In the genomic region with DNA sequence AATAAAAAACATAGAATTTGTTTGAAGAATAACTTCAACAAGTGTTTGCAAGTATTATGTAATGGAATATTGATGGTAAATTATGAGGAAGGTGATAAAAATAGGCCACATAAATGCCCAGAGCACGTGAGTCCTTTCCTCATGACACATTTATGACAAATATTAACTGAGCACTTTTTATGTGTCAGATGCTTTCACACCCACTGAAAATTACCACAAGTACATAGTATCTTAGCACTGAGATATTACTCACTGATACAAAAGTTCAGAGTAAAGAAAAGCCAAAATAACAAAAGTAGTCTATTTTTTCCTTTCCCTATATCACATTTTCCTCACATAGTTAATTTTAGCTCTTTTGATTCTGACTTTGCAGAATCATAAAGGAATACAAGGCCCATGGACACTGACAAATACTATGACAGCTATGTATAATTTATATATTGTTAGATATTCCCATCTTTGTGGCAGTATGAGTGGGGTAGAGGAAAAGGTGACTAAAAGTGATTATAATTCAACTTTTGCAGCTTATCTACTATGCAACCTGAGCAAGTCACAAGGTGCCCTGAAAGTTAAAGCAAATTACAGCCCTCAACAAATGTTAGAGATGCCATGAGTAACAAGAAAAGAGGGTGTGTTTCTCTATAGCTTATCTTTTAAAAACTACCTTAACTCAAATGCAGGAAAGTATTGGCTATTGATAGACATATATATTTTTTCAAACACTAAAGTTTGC, we compare ENCODE assay signal across 34 cellular contexts.
"Had no signal": no experiment of that assay in that cellular context is flagged by ENCODE, and none has a peak within 500 bp of the region (broad histone marks: within the 10 kb centered on the region; RNA-seq: fewer than 3 reads in every experiment).

No MANE protein-coding gene starts in this region.

- H3K27me3 ChIP-seq: ascending aorta, breast epithelium, dorsolateral prefrontal cortex, esophagus muscularis mucosa, foreskin keratinocyte, gastrocnemius medialis, heart left ventricle had no signal

- H3K36me3 ChIP-seq: ascending aorta, breast epithelium, esophagus muscularis mucosa, gastrocnemius medialis, heart left ventricle, WERI-Rb-1 had no signal

- H3K4me1 ChIP-seq: ascending aorta, breast epithelium, esophagus muscularis mucosa, foreskin keratinocyte, gastrocnemius medialis, heart left ventricle had no signal

- H3K27me3 Mint-ChIP-seq: activated CD4-positive, alpha-beta memory T cell treated with anti-CD3 and anti-CD28 coated beads, Interleukin-2, amount 10 ng/mL, durations not matched to agents 7 days and 5 days; activated CD4-positive, alpha-beta T cell treated with anti-CD3 and anti-CD28 coated beads, Interleukin-2, amount 10 ng/mL, durations not matched to agents 7 days and 5 days; activated naive CD8-positive, alpha-beta T cell; activated T-cell treated with anti-CD3 and anti-CD28 coated beads, Interleukin-2, amount 50 U/mL, for 24 hours; brain; central memory CD8-positive, alpha-beta T cell; dendritic cell treated with granulocyte-macrophage colony-stimulating factor and Interleukin-4, amounts not matched to agents 40 ng/mL and 50 ng/mL, for 4 days; T-helper 17 cell had no signal

- H3K9me3 Mint-ChIP-seq: activated B cell treated with CpG ODN at 0.5 μM for 24 hours; activated CD4-positive, alpha-beta memory T cell treated with anti-CD3 and anti-CD28 coated beads, Interleukin-2, amount 10 ng/mL, durations not matched to agents 7 days and 5 days; activated CD4-positive, alpha-beta T cell treated with anti-CD3 and anti-CD28 coated beads, Interleukin-2, amount 10 ng/mL, durations not matched to agents 7 days and 5 days; activated T-cell treated with anti-CD3 and anti-CD28 coated beads, Interleukin-2, amount 50 U/mL, for 24 hours; activated T-cell treated with anti-CD3 and anti-CD28 coated beads, Interleukin-2, amount 50 U/mL, for 72 hours; dendritic cell treated with granulocyte-macrophage colony-stimulating factor and Interleukin-4, amounts not matched to agents 40 ng/mL and 50 ng/mL, for 4 days; T-helper 2 cell treated with Interferon-gamma antibody and Interleukin-4, amounts not matched to agents 5 μg/mL and 100 μg/mL, for 36 hours had no signal

- H3K4me1 Mint-ChIP-seq: activated B cell treated with CpG ODN at 0.5 μM for 24 hours; activated CD4-positive, alpha-beta memory T cell treated with anti-CD3 and anti-CD28 coated beads, Interleukin-2, amount 10 ng/mL, durations not matched to agents 7 days and 5 days; activated CD4-positive, alpha-beta T cell treated with anti-CD3 and anti-CD28 coated beads, Interleukin-2, amount 10 ng/mL, durations not matched to agents 7 days and 5 days; brain; central memory CD8-positive, alpha-beta T cell; T-helper 17 cell had no signal

- DNase-seq: activated B cell treated with CpG ODN at 0.5 μM for 24 hours; activated CD4-positive, alpha-beta memory T cell treated with anti-CD3 and anti-CD28 coated beads, Interleukin-2, amount 10 ng/mL, durations not matched to agents 7 days and 5 days; activated CD4-positive, alpha-beta T cell treated with anti-CD3 and anti-CD28 coated beads for 1 hour; activated CD4-positive, alpha-beta T cell treated with anti-CD3 and anti-CD28 coated beads for 4 hours; activated CD4-positive, alpha-beta T cell treated with anti-CD3 and anti-CD28 coated beads, Interleukin-2, amount 10 ng/mL, durations not matched to agents 7 days and 5 days; activated CD4-positive, alpha-beta T cell treated with anti-CD3 and anti-CD28 coated beads, Interleukin-2, amount 50 U/mL, for 4 hours; activated CD8-positive, alpha-beta memory T cell treated with anti-CD3 and anti-CD28 coated beads, Interleukin-2, amount 50 U/mL, for 48 hours; activated effector memory CD4-positive, alpha-beta T cell treated with Interleukin-2 at 50 U/mL for 16 hours; activated gamma-delta T cell treated with Interleukin-2 at 50 U/mL for 16 hours; activated naive CD4-positive, alpha-beta T cell treated with anti-CD3 and anti-CD28 coated beads, Interleukin-2, amount 50 U/mL, for 16 hours; activated naive CD4-positive, alpha-beta T cell treated with Interleukin-2 at 50 U/mL for 16 hours; activated T-cell treated with anti-CD3 and anti-CD28 coated beads for 4 hours; activated T-cell treated with anti-CD3 and anti-CD28 coated beads, Interleukin-2, amount 50 U/mL, for 24 hours; activated T-cell treated with anti-CD3 and anti-CD28 coated beads, Interleukin-2, amount 50 U/mL, for 72 hours; dorsolateral prefrontal cortex; effector memory CD4-positive, alpha-beta T cell; erythroblast; foreskin keratinocyte; gastrocnemius medialis; glutamatergic neuron; heart left ventricle; T-helper 1 cell; T-helper 17 cell; T1000; WERI-Rb-1 had no signal

- ATAC-seq: activated T-cell treated with anti-CD3 and anti-CD28 coated beads, Interleukin-2, amount 50 U/mL, for 72 hours; foreskin keratinocyte; gastrocnemius medialis; heart left ventricle; T-helper 17 cell had no signal

- H3K27ac ChIP-seq: ascending aorta, breast epithelium, coronary artery, dorsolateral prefrontal cortex, esophagus muscularis mucosa, foreskin keratinocyte, gastrocnemius medialis, heart left ventricle, WERI-Rb-1 had no signal

- H3K4me3 Mint-ChIP-seq: activated B cell treated with CpG ODN at 0.5 μM for 24 hours; activated CD4-positive, alpha-beta memory T cell treated with anti-CD3 and anti-CD28 coated beads, Interleukin-2, amount 10 ng/mL, durations not matched to agents 7 days and 5 days; activated CD4-positive, alpha-beta T cell treated with anti-CD3 and anti-CD28 coated beads, Interleukin-2, amount 10 ng/mL, durations not matched to agents 7 days and 5 days; activated naive CD8-positive, alpha-beta T cell; activated T-cell treated with anti-CD3 and anti-CD28 coated beads, Interleukin-2, amount 50 U/mL, for 24 hours; activated T-cell treated with anti-CD3 and anti-CD28 coated beads, Interleukin-2, amount 50 U/mL, for 72 hours; brain; central memory CD8-positive, alpha-beta T cell; dendritic cell treated with granulocyte-macrophage colony-stimulating factor and Interleukin-4, amounts not matched to agents 40 ng/mL and 50 ng/mL, for 4 days; T-helper 17 cell; T-helper 2 cell treated with Interferon-gamma antibody and Interleukin-4, amounts not matched to agents 5 μg/mL and 100 μg/mL, for 36 hours had no signal

- H3K4me3 ChIP-seq: ascending aorta, breast epithelium, coronary artery, dorsolateral prefrontal cortex, esophagus muscularis mucosa, gastrocnemius medialis, heart left ventricle had no signal

- H3K36me3 Mint-ChIP-seq: activated naive CD8-positive, alpha-beta T cell; brain had no signal

- H3K27ac Mint-ChIP-seq: activated B cell treated with CpG ODN at 0.5 μM for 24 hours; activated CD4-positive, alpha-beta memory T cell treated with anti-CD3 and anti-CD28 coated beads, Interleukin-2, amount 10 ng/mL, durations not matched to agents 7 days and 5 days; activated naive CD8-positive, alpha-beta T cell; activated T-cell treated with anti-CD3 and anti-CD28 coated beads, Interleukin-2, amount 50 U/mL, for 24 hours; activated T-cell treated with anti-CD3 and anti-CD28 coated beads, Interleukin-2, amount 50 U/mL, for 72 hours; brain; T-helper 17 cell; T-helper 2 cell treated with Interferon-gamma antibody and Interleukin-4, amounts not matched to agents 5 μg/mL and 100 μg/mL, for 36 hours had no signal

- H3K9me3 ChIP-seq: ascending aorta, breast epithelium, esophagus muscularis mucosa, gastrocnemius medialis, heart left ventricle had no signal
